In genomic region chr7:144239365-144239764, GRCh38 we compare ENCODE assay signal across 5 cellular contexts. TPM values are rescaled to one million over a fixed set of nuclear protein-coding genes. Genes with fewer than 3 reads are reported as not detected.
"Had no signal": no experiment of that assay in that cellular context is flagged by ENCODE, and none has a peak within 500 bp of the region (broad histone marks: within the 10 kb centered on the region; RNA-seq: fewer than 3 reads in every experiment).

TSS of gene OR2A42 (minus strand) at chr7:144239605. CDS start at chr7:144232843, 6,762 bp downstream.

RNA-seq across cellular contexts. Expression of gene OR2A42, which starts in this region (rescaled TPM):
- total RNA-seq: H1, H4, H7, H9, HFFc6 had no signal
- polyA plus RNA-seq: H1 had no signal
